ENCODE assay signal across 18 cellular contexts in genomic region chr3:44805960-44806359, GRCh38. TPM values are rescaled to one million over a fixed set of nuclear protein-coding genes. Genes with fewer than 3 reads are reported as not detected.
A peak's percentile ranks its signal among the peaks of the same experiment; 100 is the strongest.
DNase-seq lines count a peak whose midpoint lies in the region; ATAC-seq, FAIRE-seq and TF ChIP-seq lines count a peak whose summit lies in the region.
"Had no signal": no experiment of that assay in that cellular context is flagged by ENCODE, and none has a peak within 500 bp of the region (broad histone marks: within the 10 kb centered on the region; RNA-seq: fewer than 3 reads in every experiment).

No MANE protein-coding gene starts in this region.

- H3K36me3 ChIP-seq in H7 (replicated peaks; ENCODE audit: control insufficient read depth, insufficient read depth, low read length) (peaks cover 3% of the 10 kb centered on the region), PC-3 (ENCODE audit: low read depth, low read length) (peaks cover 43% of the 10 kb centered on the region), kidney (ENCODE audit: control insufficient read depth in 1 of 2, insufficient read depth in 2 of 2, low read length in 2 of 2) (no peaks in the 10 kb centered on the region)

- no peak overlapping the region for H3K27ac ChIP-seq in PC-3 (ENCODE audit: low read length)
- no peak overlapping the region for H3K27ac ChIP-seq in kidney (ENCODE audit: low read depth in 2 of 2, low read length in 2 of 2)

- intact Hi-C loops in PC-3 (cut with micrococcal nuclease), result no loop called here
- intact Hi-C loops in kidney (cut with DNase I), result no loop called here

- H4K20me1 ChIP-seq in PC-3 (ENCODE audit: low read length), result no peaks in the 10 kb centered on the region

- FAIRE-seq in kidney (lab: Jason Lieb, UNC), result no peak

- H2AFZ ChIP-seq in PC-3 (ENCODE audit: low read length), result no peak overlapping the region

- no peaks in the 10 kb centered on the region for H3K27me3 ChIP-seq in H7 (ENCODE audit: control insufficient read depth, insufficient read depth, low read length)
- no peaks in the 10 kb centered on the region for H3K27me3 ChIP-seq in PC-3 (ENCODE audit: low read length)

- peak; percentile 22 for DNase-seq in 8988T
- peak; percentile 27 for DNase-seq in H7
- DNase-seq in PC-3, result no peak
- peak; percentile 26 for DNase-seq in iPS-NIHi11 (ENCODE audit: low spot score)
- DNase-seq in HCEC 1CT, result no peak
- no peak for DNase-seq in AG08396 (ENCODE audit: low spot score)
- DNase-seq in kidney, result no peak
- DNase-seq in HuH-7.5 (ENCODE audit: low spot score), result no peak
- DNase-seq: C1 segment of cervical spinal cord; CD8-positive, alpha-beta memory T cell; NCI-H1105 treated with DMSO at 0.1 percent for 48 hours; NCI-H1694; NCI-H2081 treated with DMSO at 0.1 percent for 48 hours; NCI-H510A; NCI-H748 treated with DMSO at 0.1 percent for 48 hours; RPMI8226; SHP77 treated with DMSO at 0.1 percent for 48 hours; T-helper 1 cell had no signal

- CTCF ChIA-PET in PC-3 (lab: Charles Lee), result no interaction called here

- peak; percentile 26; the same call in 1 of the 2 replicates for TF ChIP-seq CTCF in PC-3 (conservative IDR thresholded peaks at IDR 0.05; ENCODE audit: low read depth, low read length)
- no peak for TF ChIP-seq CTCF in kidney (IDR thresholded peaks at IDR 0.05; ENCODE audit: borderline replicate concordance, extremely low read depth, insufficient read depth)

- no peaks in the 10 kb centered on the region for H3K9me2 ChIP-seq in PC-3 (replicated peaks; ENCODE audit: low read length)

- H3K4me1 ChIP-seq in PC-3 (ENCODE audit: insufficient read depth, low read length), result no peaks in the 10 kb centered on the region
- no peaks in the 10 kb centered on the region for H3K4me1 ChIP-seq in kidney (ENCODE audit: control insufficient read depth in 1 of 2, insufficient read depth in 1 of 2, low read depth in 1 of 2, low read length in 2 of 2)

- H3K9ac ChIP-seq in PC-3 (ENCODE audit: low read length), result no peak overlapping the region
- no peak overlapping the region for H3K9ac ChIP-seq in kidney (ENCODE audit: low read length in 2 of 2)

- no TSS peak for BruUV-seq in PC-3 (replicated peaks; lab: Mats Ljungman, UMichigan)

- H3K9me3 ChIP-seq in PC-3 (ENCODE audit: low read length) (no peaks in the 10 kb centered on the region), kidney (ENCODE audit: control insufficient read depth in 1 of 2, low read length in 2 of 2) (no peaks in the 10 kb centered on the region)

- POLR2A ChIA-PET in PC-3 (lab: Charles Lee; ENCODE audit: unreplicated experiment), result no interaction called here

- no peak for ATAC-seq in PC-3

- H3K4me3 ChIP-seq in H7 (ENCODE audit: insufficient read depth, low read depth, low read length), result no peak overlapping the region
- no peak overlapping the region for H3K4me3 ChIP-seq in PC-3 (ENCODE audit: low read length)
- H3K4me3 ChIP-seq in kidney (ENCODE audit: low read length in 2 of 2), result no peak overlapping the region

- no peaks in the 10 kb centered on the region for H3K79me2 ChIP-seq in PC-3 (ENCODE audit: low read length)

- H3F3A ChIP-seq in PC-3 (ENCODE audit: low read length, unreplicated experiment), result no peaks in the 10 kb centered on the region

- no peak overlapping the region for H3K4me2 ChIP-seq in PC-3 (ENCODE audit: low read length)

RNA-seq across cellular contexts. Expression of gene KIF15, which starts 44.4 kb away (rescaled TPM):
- total RNA-seq in H7 (2014; rRNA removed; shearing (Covaris generic)), result 19.3 and 38.8 TPM in 2 replicates
- total RNA-seq in PC-3 (2014; rRNA removed) (19.1 and 31.8 TPM in 2 replicates), kidney (0.72 TPM)
- 0.32 TPM for polyA plus RNA-seq in kidney (ENCODE audit: insufficient read depth, low read depth, low replicate concordance)

RNA-seq across cellular contexts. Expression of gene KIAA1143, which starts 44.5 kb away (rescaled TPM):
- total RNA-seq in H7 (2014; rRNA removed; shearing (Covaris generic)), result 30.8 and 37.8 TPM in 2 replicates
- total RNA-seq in PC-3 (2014; rRNA removed), result 16.5 and 20.4 TPM in 2 replicates
- 27.6 TPM for total RNA-seq in kidney
- 8.3 TPM for polyA plus RNA-seq in kidney (ENCODE audit: insufficient read depth, low read depth, low replicate concordance)

RNA-seq across cellular contexts. Expression of gene TMEM42, which starts 55.8 kb away (rescaled TPM):
- total RNA-seq in H7 (2014; rRNA removed; shearing (Covaris generic)), result 16.0 and 20.4 TPM in 2 replicates
- total RNA-seq in PC-3 (2014; rRNA removed) (6.3 and 10.2 TPM in 2 replicates), kidney (17.7 TPM)
- 33.6 TPM for polyA plus RNA-seq in kidney (ENCODE audit: insufficient read depth, low read depth, low replicate concordance)

Comparison
In these comparisons a context has a peak if more than half of its experiments do, and no peak if none do; other contexts are left out.
1. DNase-seq: peak in 8988T (single experiment), H7 (single experiment) and iPS-NIHi11 (single experiment); none in PC-3 (single experiment), HCEC 1CT (single experiment), AG08396 (single experiment), kidney (single experiment) and HuH-7.5 (single experiment).
2. RNA of gene KIF15, which starts 44.4 kb away (total RNA-seq): 19.3 to 38.8 TPM in H7 and 19.1 to 31.8 TPM in PC-3; 0.72 TPM in kidney (single experiment); every median in the first group is over 10 times any median in the second.